24 cellular contexts compared by ENCODE assay signal in the genomic region with DNA sequence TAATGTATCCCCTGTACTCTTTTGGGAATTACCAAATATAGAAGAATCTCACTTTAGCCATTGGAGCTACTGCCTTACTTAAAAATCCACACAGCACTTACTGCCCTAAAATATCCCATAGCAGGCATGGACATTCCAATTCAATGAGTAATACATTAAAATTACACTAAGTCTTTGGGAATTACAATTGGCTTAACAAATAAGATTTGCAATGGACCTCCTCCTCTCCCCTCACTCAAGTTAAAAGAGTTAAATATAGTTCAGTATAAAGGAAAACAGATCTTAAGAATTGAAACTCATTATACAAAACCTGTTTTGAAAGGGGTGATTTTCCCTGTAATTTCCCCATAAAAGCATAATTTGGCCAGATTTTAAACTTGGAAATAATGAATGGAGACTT.
DNase-seq lines count a peak whose midpoint lies in the region; ATAC-seq, FAIRE-seq and TF ChIP-seq lines count a peak whose summit lies in the region.
"Had no signal": no experiment of that assay in that cellular context is flagged by ENCODE, and none has a peak within 500 bp of the region (broad histone marks: within the 10 kb centered on the region; RNA-seq: fewer than 3 reads in every experiment).

No MANE protein-coding gene starts in this region.

- no peak overlapping the region for H2AK9ac ChIP-seq in IMR-90 (replicated peaks; ENCODE audit: low read depth, low read length, poor library complexity)

- no peaks in the 10 kb centered on the region for H3K27me3 ChIP-seq in IMR-90 (ENCODE audit: control insufficient read depth, insufficient read depth, low read length)
- H3K27me3 ChIP-seq in endodermal cell (ENCODE audit: control insufficient read depth, insufficient read depth, low read length, poor library complexity, severe bottlenecking): no peaks in the 10 kb centered on the region
- no peaks in the 10 kb centered on the region for H3K27me3 ChIP-seq in brain microvascular endothelial cell (replicated peaks)
- no peaks in the 10 kb centered on the region; a peak in 1 of 5 replicates for H3K27me3 ChIP-seq in HepG2 (ENCODE audit: control insufficient read depth in 1 of 2, insufficient read depth in 2 of 2, low read length in 2 of 2)
- H3K27me3 ChIP-seq: dorsolateral prefrontal cortex, MG63 had no signal

- dilution Hi-C loops in IMR-90 (cut with HindIII; ENCODE audit: low sequenced_read_pairs, unreplicated experiment): no loop called here

- H4K5ac ChIP-seq in IMR-90 (ENCODE audit: low read depth, low read length): no peak overlapping the region

- intact Hi-C loops in IMR-90 (cut with micrococcal nuclease): no loop called here
- intact Hi-C loops in HepG2 (cut with micrococcal nuclease; ENCODE audit: unreplicated experiment): no loop called here

- H3K27ac Mint-ChIP-seq in endodermal cell: peak overlapping the region; percentile 14
- H3K27ac Mint-ChIP-seq in activated T-cell treated with anti-CD3 and anti-CD28 coated beads, Interleukin-2, amount 50 U/mL, for 24 hours: no peak overlapping the region
- H3K27ac Mint-ChIP-seq: activated CD4-positive, alpha-beta T cell treated with anti-CD3 and anti-CD28 coated beads, Interleukin-2, amount 10 ng/mL, durations not matched to agents 7 days and 5 days; activated naive CD4-positive, alpha-beta T cell treated with anti-CD3 and anti-CD28 coated beads, Interleukin-2, amount 10 ng/mL, durations not matched to agents 7 days and 5 days; brain; nephron progenitor cell; stimulated activated naive CD8-positive, alpha-beta T cell treated with anti-CD3 and anti-CD28 coated beads, Interleukin-15, Interleukin-2, amounts not matched to agents 100 ng/mL and 50 ng/mL, for 24 hours had no signal

- FAIRE-seq in HepG2 (lab: Jason Lieb, UNC): no peak
- FAIRE-seq: G401.6, GM12892, H1 had no signal

- 0 out of 4 replicates have a peak overlapping the region, but pooled peaks of 1 of the 2 experiments have one; percentile 40 for H4K8ac ChIP-seq in IMR-90 (ENCODE audit: low read depth in 2 of 2, low read length in 2 of 2)

- TF ChIP-seq CTCF in AG10803 (conservative IDR thresholded peaks at IDR 0.05; ENCODE audit: low read length) (no peak), IMR-90 (conservative IDR thresholded peaks at IDR 0.05; ENCODE audit: low read depth, low read length) (no peak), endodermal cell (conservative IDR thresholded peaks at IDR 0.05) (no peak), brain microvascular endothelial cell (IDR thresholded peaks at IDR 0.05; ENCODE audit: low read depth, low read length, missing control alignments) (no peak), HepG2 (CRISPR knock-in tag; IDR thresholded peaks at IDR 0.05) (no peak)

- H2BK20ac ChIP-seq in IMR-90 (ENCODE audit: low read depth, low read length): no peak overlapping the region; the same call in 1 of the 2 replicates

- H2BK5ac ChIP-seq in IMR-90 (ENCODE audit: low read depth, low read length, poor library complexity, severe bottlenecking): no peak overlapping the region

- H3K18ac ChIP-seq in IMR-90 (ENCODE audit: low read depth, low read length): no peak overlapping the region

- ATAC-seq in IMR-90 (ENCODE audit: low read depth) (peak; percentile 64), HepG2 (no peak)

- BruUV-seq in IMR-90 (replicated peaks; lab: Mats Ljungman, UMichigan): no TSS peak
- no TSS peak for BruUV-seq in HepG2 (replicated peaks; lab: Mats Ljungman, UMichigan)

- H3K9ac ChIP-seq in IMR-90 (ENCODE audit: low read depth, low read length) (no peak overlapping the region), endodermal cell (ENCODE audit: extremely low read depth, low read length, poor library complexity, severe bottlenecking) (no peak overlapping the region), HepG2 (ENCODE audit: insufficient read depth, low read depth, low read length) (no peak overlapping the region)

- H3K9me1 ChIP-seq in IMR-90 (ENCODE audit: insufficient read depth, low read length): no peaks in the 10 kb centered on the region

- CTCF ChIA-PET in IMR-90 (lab: Yijun Ruan, JAX) (no interaction called here), HepG2 (lab: Yijun Ruan, JAX; ENCODE audit: low intra/inter-chr PET ratio, low total read pairs) (no interaction called here)

- in situ Hi-C loops in IMR-90 (cut with MboI; ENCODE audit: low sequenced_read_pairs): no loop called here
- in situ Hi-C loops in brain microvascular endothelial cell (cut with HindIII; ENCODE audit: low pct_ligation_motif_present, low sequenced_read_pairs): no loop called here
- in situ Hi-C loops in HepG2 (cut with HindIII; ENCODE audit: extremely low pct_ligation_motif_present, low pct_unique_long_range_greater_than_20kb): no loop called here

- POLR2A ChIA-PET in IMR-90 (lab: Charles Lee; ENCODE audit: unreplicated experiment): no interaction called here
- POLR2A ChIA-PET in HepG2 (lab: Yijun Ruan, JAX): no interaction called here

- no peak overlapping the region for H4K91ac ChIP-seq in IMR-90 (ENCODE audit: insufficient read depth, low read depth, low read length)

- TF ChIP-seq POLR2A in IMR-90 (IDR thresholded peaks at IDR 0.05; ENCODE audit: low read depth, low read length): no peak
- TF ChIP-seq POLR2A in HepG2 (IDR thresholded peaks at IDR 0.05; ENCODE audit: insufficient read depth in 1 of 2, low read depth in 2 of 2, low read length in 2 of 2): no peak

- H3K4me1 ChIP-seq in IMR-90 (ENCODE audit: control insufficient read depth, insufficient read depth, low read length) (peaks cover 1% of the 10 kb centered on the region; the same call in 1 of the 2 replicates), endodermal cell (ENCODE audit: control insufficient read depth, insufficient read depth, low read length) (no peaks in the 10 kb centered on the region), HepG2 (ENCODE audit: insufficient read depth, low read length) (no peaks in the 10 kb centered on the region)

- no peaks in the 10 kb centered on the region for H3K79me1 ChIP-seq in IMR-90 (ENCODE audit: low read depth in 1 of 2, low read length in 2 of 2)

- no peaks in the 10 kb centered on the region for H3K79me2 ChIP-seq in HepG2 (ENCODE audit: insufficient read depth, low read length)

- H3K9me3 ChIP-seq in IMR-90 (ENCODE audit: control insufficient read depth, insufficient read depth, low read length) (no peaks in the 10 kb centered on the region), endodermal cell (ENCODE audit: control insufficient read depth, low read length) (no peaks in the 10 kb centered on the region), HepG2 (ENCODE audit: low read length) (no peaks in the 10 kb centered on the region)
- H3K9me3 ChIP-seq: MG63 had no signal

- H3K4ac ChIP-seq in IMR-90 (ENCODE audit: low read depth, low read length): no peak overlapping the region

- 0 out of 3 replicates have a peak overlapping the region, but pooled peaks have one; percentile 31 for H2BK15ac ChIP-seq in IMR-90 (ENCODE audit: low read depth, low read length)

- H3K56ac ChIP-seq in IMR-90 (ENCODE audit: extremely low read depth, insufficient read depth, low read length): no peak overlapping the region

- TF ChIP-seq EP300 in HepG2 (IDR thresholded peaks at IDR 0.05; ENCODE audit: low read depth in 2 of 2, low read length in 2 of 2): no peak
- no peak for TF ChIP-seq EP300 in HepG2 (CRISPR knock-in tag; IDR thresholded peaks at IDR 0.05; ENCODE audit: borderline replicate concordance)

- DNase-seq in AG10803 (ENCODE audit: low read depth) (peak; percentile 55), IMR-90 (peak; percentile 67), endodermal cell (no peak), kidney tubule cell (ENCODE audit: low spot score) (peak; percentile 28), brain microvascular endothelial cell (no peak), HepG2 (ENCODE audit: low spot score) (no peak), NCI-H524 treated with DMSO at 0.1 percent for 48 hours (lab: John Stamatoyannopoulos, UW) (no peak)
- DNase-seq in activated T-cell treated with anti-CD3 and anti-CD28 coated beads, Interleukin-2, amount 50 U/mL, for 24 hours: no peak
- DNase-seq: ACHN; activated CD4-positive, alpha-beta T cell treated with anti-CD3 and anti-CD28 coated beads, Interleukin-2, amount 10 ng/mL, durations not matched to agents 7 days and 5 days; activated naive CD4-positive, alpha-beta T cell treated with anti-CD3 and anti-CD28 coated beads, Interleukin-2, amount 10 ng/mL, durations not matched to agents 7 days and 5 days; COR-L47; dorsolateral prefrontal cortex; MG63; NCI-H1694 treated with DMSO at 0.1 percent for 48 hours; NCI-H446; nephron progenitor cell; stimulated activated CD4-positive, alpha-beta T cell treated with anti-CD3 and anti-CD28 coated beads, Interleukin-15, amount 100 ng/mL, for 24 hours had no signal

- H3K4me3 Mint-ChIP-seq in endodermal cell: no peak overlapping the region
- H3K4me3 Mint-ChIP-seq in activated T-cell treated with anti-CD3 and anti-CD28 coated beads, Interleukin-2, amount 50 U/mL, for 24 hours: no peak overlapping the region
- H3K4me3 Mint-ChIP-seq: activated CD4-positive, alpha-beta T cell treated with anti-CD3 and anti-CD28 coated beads, Interleukin-2, amount 10 ng/mL, durations not matched to agents 7 days and 5 days; activated naive CD4-positive, alpha-beta T cell treated with anti-CD3 and anti-CD28 coated beads, Interleukin-2, amount 10 ng/mL, durations not matched to agents 7 days and 5 days; brain; nephron progenitor cell; stimulated activated naive CD8-positive, alpha-beta T cell treated with anti-CD3 and anti-CD28 coated beads, Interleukin-15, Interleukin-2, amounts not matched to agents 100 ng/mL and 50 ng/mL, for 24 hours had no signal

- TF ChIP-seq RAD21 in IMR-90 (IDR thresholded peaks at IDR 0.05; ENCODE audit: low read length): no peak
- TF ChIP-seq RAD21 in HepG2 (CRISPR knock-in tag; IDR thresholded peaks at IDR 0.05): no peak

- no peaks in the 10 kb centered on the region for H4K20me1 ChIP-seq in IMR-90 (ENCODE audit: insufficient read depth, low read length)
- no peaks in the 10 kb centered on the region for H4K20me1 ChIP-seq in HepG2 (ENCODE audit: insufficient read depth, low read length)

- H3K4me3 ChIP-seq in AG10803 (ENCODE audit: low read length) (no peak overlapping the region), IMR-90 (ENCODE audit: insufficient read depth, low read depth, low read length) (no peak overlapping the region), endodermal cell (ENCODE audit: low read length) (no peak overlapping the region), brain microvascular endothelial cell (ENCODE audit: low read depth, low read length) (no peak overlapping the region), HepG2 (replicated peaks in 1 of 3; ENCODE audit: insufficient read depth in 1 of 3, low read depth in 2 of 3, low read length in 3 of 3) (no peak overlapping the region)
- H3K4me3 ChIP-seq: dorsolateral prefrontal cortex, MG63, SK-N-MC had no signal

- H2BK120ac ChIP-seq in IMR-90 (ENCODE audit: low read depth, low read length): peak overlapping the region; percentile 87; the same call in 1 of the 2 replicates

- no peaks in the 10 kb centered on the region for H3K36me3 Mint-ChIP-seq in endodermal cell (ENCODE audit: low read depth)
- H3K36me3 Mint-ChIP-seq in activated T-cell treated with anti-CD3 and anti-CD28 coated beads, Interleukin-2, amount 50 U/mL, for 24 hours (ENCODE audit: low read depth): no peaks in the 10 kb centered on the region
- H3K36me3 Mint-ChIP-seq: activated naive CD4-positive, alpha-beta T cell treated with anti-CD3 and anti-CD28 coated beads, Interleukin-2, amount 10 ng/mL, durations not matched to agents 7 days and 5 days; brain had no signal

- H3K4me2 ChIP-seq in IMR-90 (ENCODE audit: low read depth, low read length): no peak overlapping the region
- H3K4me2 ChIP-seq in HepG2 (ENCODE audit: low read depth, low read length): no peak overlapping the region

- no peak overlapping the region for H3K14ac ChIP-seq in IMR-90 (replicated peaks; ENCODE audit: low read depth, low read length)

- no peak overlapping the region for H3K23ac ChIP-seq in IMR-90 (ENCODE audit: low read depth, low read length)

- no peak overlapping the region for H2AFZ ChIP-seq in IMR-90 (replicated peaks; ENCODE audit: low read length, poor library complexity)
- no peak overlapping the region for H2AFZ ChIP-seq in HepG2 (ENCODE audit: low read length)

- no peak overlapping the region for H3K27ac ChIP-seq in IMR-90 (ENCODE audit: insufficient read depth, low read length)
- no peak overlapping the region for H3K27ac ChIP-seq in endodermal cell (ENCODE audit: low read depth, low read length)
- H3K27ac ChIP-seq in brain microvascular endothelial cell: no peak overlapping the region
- no peak overlapping the region for H3K27ac ChIP-seq in HepG2 (ENCODE audit: extremely low read length, insufficient read depth, low read length)
- H3K27ac ChIP-seq: dorsolateral prefrontal cortex, SK-N-MC had no signal

- H2AK5ac ChIP-seq in IMR-90 (ENCODE audit: low read depth, low read length): no peak overlapping the region

- H3K4me1 Mint-ChIP-seq in endodermal cell: no peaks in the 10 kb centered on the region
- no peaks in the 10 kb centered on the region for H3K4me1 Mint-ChIP-seq in activated T-cell treated with anti-CD3 and anti-CD28 coated beads, Interleukin-2, amount 50 U/mL, for 24 hours (ENCODE audit: low read depth)
- H3K4me1 Mint-ChIP-seq: activated CD4-positive, alpha-beta T cell treated with anti-CD3 and anti-CD28 coated beads, Interleukin-2, amount 10 ng/mL, durations not matched to agents 7 days and 5 days; activated naive CD4-positive, alpha-beta T cell treated with anti-CD3 and anti-CD28 coated beads, Interleukin-2, amount 10 ng/mL, durations not matched to agents 7 days and 5 days; nephron progenitor cell had no signal

- H3K36me3 ChIP-seq in IMR-90 (ENCODE audit: control insufficient read depth, insufficient read depth, low read length) (no peaks in the 10 kb centered on the region), endodermal cell (ENCODE audit: control insufficient read depth, insufficient read depth, low read length) (no peaks in the 10 kb centered on the region), brain microvascular endothelial cell (replicated peaks) (no peaks in the 10 kb centered on the region), HepG2 (replicated peaks in 1 of 2; ENCODE audit: control insufficient read depth in 1 of 2, insufficient read depth in 2 of 2, low read length in 2 of 2) (no peaks in the 10 kb centered on the region)
- H3K36me3 ChIP-seq: MG63 had no signal

- peaks cover 2% of the 10 kb centered on the region for H3K9me3 Mint-ChIP-seq in endodermal cell
- peaks cover 4% of the 10 kb centered on the region for H3K9me3 Mint-ChIP-seq in activated T-cell treated with anti-CD3 and anti-CD28 coated beads, Interleukin-2, amount 50 U/mL, for 24 hours
- H3K9me3 Mint-ChIP-seq: activated CD4-positive, alpha-beta T cell treated with anti-CD3 and anti-CD28 coated beads, Interleukin-2, amount 10 ng/mL, durations not matched to agents 7 days and 5 days; nephron progenitor cell had no signal

- no peaks in the 10 kb centered on the region for H3K27me3 Mint-ChIP-seq in endodermal cell (ENCODE audit: insufficient read depth)
- H3K27me3 Mint-ChIP-seq in activated T-cell treated with anti-CD3 and anti-CD28 coated beads, Interleukin-2, amount 50 U/mL, for 24 hours: no peaks in the 10 kb centered on the region
- H3K27me3 Mint-ChIP-seq: activated CD4-positive, alpha-beta T cell treated with anti-CD3 and anti-CD28 coated beads, Interleukin-2, amount 10 ng/mL, durations not matched to agents 7 days and 5 days; activated naive CD4-positive, alpha-beta T cell treated with anti-CD3 and anti-CD28 coated beads, Interleukin-2, amount 10 ng/mL, durations not matched to agents 7 days and 5 days; brain; stimulated activated naive CD8-positive, alpha-beta T cell treated with anti-CD3 and anti-CD28 coated beads, Interleukin-15, Interleukin-2, amounts not matched to agents 100 ng/mL and 50 ng/mL, for 24 hours had no signal

Comparison
In these comparisons a context has a peak if more than half of its experiments do, and no peak if none do; other contexts are left out.
1. DNase-seq: peak in AG10803 (single experiment), IMR-90 (single experiment) and kidney tubule cell (single experiment); none in endodermal cell (single experiment), brain microvascular endothelial cell (single experiment), HepG2 (single experiment), NCI-H524 treated with DMSO at 0.1 percent for 48 hours (single experiment) and activated T-cell treated with anti-CD3 and anti-CD28 coated beads, Interleukin-2, amount 50 U/mL, for 24 hours (single experiment).